Comparison of ENCODE assay signal across 8 cellular contexts in genomic region chr7:148983220-148984146, GRCh38. TPM values are rescaled to one million over a fixed set of nuclear protein-coding genes. Genes with fewer than 3 reads are reported as not detected.
DNase-seq lines count a peak whose midpoint lies in the region; ATAC-seq, FAIRE-seq and TF ChIP-seq lines count a peak whose summit lies in the region.

No MANE protein-coding gene starts in this region.

- peaks cover 39% of the 10 kb centered on the region for H3K4me1 Mint-ChIP-seq in T-helper 1 cell treated with Interleukin-12 subunit alpha and Interleukin-12 subunit beta and Interleukin-4 antibody, amounts not matched to agents 30 μg/mL and 1 μg/mL, for 36 hours (ENCODE audit: low read depth)

- peaks cover 5% of the 10 kb centered on the region for H3K36me3 Mint-ChIP-seq in T-helper 1 cell treated with Interleukin-12 subunit alpha and Interleukin-12 subunit beta and Interleukin-4 antibody, amounts not matched to agents 30 μg/mL and 1 μg/mL, for 36 hours (ENCODE audit: low read depth)

- peaks cover 33% of the 10 kb centered on the region for H3K27me3 Mint-ChIP-seq in T-helper 1 cell treated with Interleukin-12 subunit alpha and Interleukin-12 subunit beta and Interleukin-4 antibody, amounts not matched to agents 30 μg/mL and 1 μg/mL, for 36 hours (ENCODE audit: low read depth)

- DNase-seq in GM12891 (ENCODE audit: insufficient read length, low spot score) (peak; percentile 64), NCI-H146 (lab: John Stamatoyannopoulos, UW) (peak; percentile 87), amygdala (lab: John Stamatoyannopoulos, UW) (peak in 48 of 56 donors; percentile 17 to 81 (median 47)), hepatic stellate cell (ENCODE audit: low spot score) (peak; percentile 69), retina (peak; percentile 95), 8988T (no peak)

- H3K4me3 Mint-ChIP-seq in T-helper 1 cell treated with Interleukin-12 subunit alpha and Interleukin-12 subunit beta and Interleukin-4 antibody, amounts not matched to agents 30 μg/mL and 1 μg/mL, for 36 hours = peak overlapping the region; percentile 97

- ATAC-seq in HG02798 (IDR thresholded peaks at IDR 0.05; ENCODE audit: poor library complexity, unreplicated experiment) = peak; percentile 55

- peak; percentile 40 for FAIRE-seq in GM12891 (lab: Jason Lieb, UNC)

- peak overlapping the region; percentile 93 for H3K27ac Mint-ChIP-seq in T-helper 1 cell treated with Interleukin-12 subunit alpha and Interleukin-12 subunit beta and Interleukin-4 antibody, amounts not matched to agents 30 μg/mL and 1 μg/mL, for 36 hours

- TF ChIP-seq POLR2A in GM12891 (IDR thresholded peaks at IDR 0.05; ENCODE audit: low read depth, low read length) = no peak

- H3K9me3 Mint-ChIP-seq in T-helper 1 cell treated with Interleukin-12 subunit alpha and Interleukin-12 subunit beta and Interleukin-4 antibody, amounts not matched to agents 30 μg/mL and 1 μg/mL, for 36 hours = peaks cover 4% of the 10 kb centered on the region

TF ChIP-seq in GM12891, 5 proteins besides CTCF, POLR2A, EP300 and RAD21:
- TF ChIP-seq SPI1 (IDR thresholded peaks at IDR 0.05; ENCODE audit: low read depth, low read length) (no peak), PAX5 (IDR thresholded peaks at IDR 0.05; ENCODE audit: insufficient read depth, low read length, severe bottlenecking) (no peak), POU2F2 (IDR thresholded peaks at IDR 0.05; ENCODE audit: low read depth, low read length) (peak; percentile 98), TAF1 (IDR thresholded peaks at IDR 0.05; ENCODE audit: low read depth, low read length) (no peak), POLR2AphosphoS5 (IDR thresholded peaks at IDR 0.05; ENCODE audit: low read depth, low read length) (no peak)

RNA-seq across cellular contexts. Expression of gene PDIA4, which starts 44.8 kb away (rescaled TPM):
- 65.8 TPM for polyA plus RNA-seq in GM12891 (2012; ENCODE audit: low read depth, missing spikeins)
